Comparison of ENCODE assay signal across 24 cellular contexts in genomic region chr19:5672708-5673459, GRCh38. TPM values are rescaled to one million over a fixed set of nuclear protein-coding genes. Genes with fewer than 3 reads are reported as not detected.
"Had no signal": no experiment of that assay in that cellular context is flagged by ENCODE, and none has a peak within 500 bp of the region (broad histone marks: within the 10 kb centered on the region; RNA-seq: fewer than 3 reads in every experiment).

No MANE protein-coding gene starts in this region.

- H3K27ac Mint-ChIP-seq: activated CD4-positive, alpha-beta memory T cell treated with anti-CD3 and anti-CD28 coated beads, Interleukin-2, amount 10 ng/mL, durations not matched to agents 7 days and 5 days; activated naive CD8-positive, alpha-beta T cell treated with anti-CD3 and anti-CD28 coated beads for 36 hours; neural progenitor cell had no signal

- H3K27me3 Mint-ChIP-seq: activated CD4-positive, alpha-beta memory T cell treated with anti-CD3 and anti-CD28 coated beads, Interleukin-2, amount 10 ng/mL, durations not matched to agents 7 days and 5 days; activated naive CD8-positive, alpha-beta T cell treated with anti-CD3 and anti-CD28 coated beads for 36 hours had no signal

- DNase-seq: activated CD4-positive, alpha-beta memory T cell treated with anti-CD3 and anti-CD28 coated beads, Interleukin-2, amount 10 ng/mL, durations not matched to agents 7 days and 5 days; activated CD4-positive, alpha-beta T cell treated with anti-CD3 and anti-CD28 coated beads for 4 hours; activated effector memory CD4-positive, alpha-beta T cell treated with anti-CD3 and anti-CD28 coated beads, Interleukin-2, amount 50 U/mL, for 16 hours; activated naive CD8-positive, alpha-beta T cell treated with anti-CD3 and anti-CD28 coated beads for 36 hours; activated T-cell treated with anti-CD3 and anti-CD28 coated beads, Interleukin-2, amount 50 U/mL, for 4 hours; amniotic stem cell; effector CD4-positive, alpha-beta T cell; gastrocnemius medialis; immature natural killer cell; kidney glomerular epithelial cell; left ventricle myocardium superior; stimulated activated CD4-positive, alpha-beta T cell treated with anti-CD3 and anti-CD28 coated beads, Interleukin-2, amount 100 ng/mL, for 24 hours; stomach; SW 1271; T-helper 2 cell; trophoblast cell had no signal

- H3K4me1 ChIP-seq: neural progenitor cell, prostate gland had no signal

- H3K27ac ChIP-seq: gastrocnemius medialis, heart left ventricle, neural progenitor cell, prostate gland, right atrium auricular region, stomach had no signal

- H3K36me3 ChIP-seq: neural progenitor cell had no signal

- H3K4me1 Mint-ChIP-seq: activated CD4-positive, alpha-beta memory T cell treated with anti-CD3 and anti-CD28 coated beads, Interleukin-2, amount 10 ng/mL, durations not matched to agents 7 days and 5 days; activated naive CD8-positive, alpha-beta T cell treated with anti-CD3 and anti-CD28 coated beads for 36 hours; immature natural killer cell; neural progenitor cell had no signal

- H3K27me3 ChIP-seq: gastrocnemius medialis, heart left ventricle, neural progenitor cell, right atrium auricular region, stomach had no signal

- H3K9me3 ChIP-seq: gastrocnemius medialis, heart left ventricle, prostate gland, right atrium auricular region, stomach had no signal

- ATAC-seq: activated T-cell treated with anti-CD3 and anti-CD28 coated beads, Interleukin-2, amount 50 U/mL, for 4 hours; esophagus mucosa; gastrocnemius medialis; heart left ventricle; left ventricle myocardium superior had no signal

- H3K9me3 Mint-ChIP-seq: activated CD4-positive, alpha-beta memory T cell treated with anti-CD3 and anti-CD28 coated beads, Interleukin-2, amount 10 ng/mL, durations not matched to agents 7 days and 5 days; activated naive CD8-positive, alpha-beta T cell treated with anti-CD3 and anti-CD28 coated beads for 36 hours; activated T-cell treated with anti-CD3 and anti-CD28 coated beads, Interleukin-2, amount 50 U/mL, for 4 hours; immature natural killer cell; neural progenitor cell had no signal

- H3K4me3 ChIP-seq: gastrocnemius medialis, heart left ventricle, neural progenitor cell, prostate gland, right atrium auricular region, stomach had no signal

- H3K4me3 Mint-ChIP-seq: activated CD4-positive, alpha-beta memory T cell treated with anti-CD3 and anti-CD28 coated beads, Interleukin-2, amount 10 ng/mL, durations not matched to agents 7 days and 5 days; activated naive CD8-positive, alpha-beta T cell treated with anti-CD3 and anti-CD28 coated beads for 36 hours; activated T-cell treated with anti-CD3 and anti-CD28 coated beads, Interleukin-2, amount 50 U/mL, for 4 hours; immature natural killer cell; neural progenitor cell had no signal

RNA-seq across cellular contexts. Expression of gene CATSPERD, which starts 47.6 kb away (rescaled TPM):
- total RNA-seq: activated CD4-positive, alpha-beta memory T cell treated with anti-CD3 and anti-CD28 coated beads, Interleukin-2, amount 10 ng/mL, durations not matched to agents 7 days and 5 days; activated naive CD8-positive, alpha-beta T cell treated with anti-CD3 and anti-CD28 coated beads for 36 hours; activated T-cell treated with anti-CD3 and anti-CD28 coated beads, Interleukin-2, amount 50 U/mL, for 4 hours; esophagus mucosa; gastrocnemius medialis; heart left ventricle; left ventricle myocardium superior; myocyte; osteocyte; right atrium auricular region; skeletal muscle tissue; stomach had no signal
- polyA plus RNA-seq: heart left ventricle, immature natural killer cell, stomach had no signal
